In genomic region chr15:38251726-38252480, GRCh38 we compare ENCODE assay signal across 1 cellular context.
A peak's percentile ranks its signal among the peaks of the same experiment; 100 is the strongest.
TF ChIP-seq lines count a peak whose summit lies in the region.

No MANE protein-coding gene starts in this region.

TF ChIP-seq in K562, 482 proteins besides CTCF, POLR2A, EP300 and RAD21 (continued from another document):
- TF ChIP-seq ARID3A (IDR thresholded peaks at IDR 0.05; ENCODE audit: borderline replicate concordance, low read depth, low read length) = no peak
- no peak for TF ChIP-seq SIX5 (IDR thresholded peaks at IDR 0.05; ENCODE audit: borderline replicate concordance in 1 of 2, insufficient read depth in 1 of 2, low read depth in 1 of 2, low read length in 2 of 2)
- no peak for TF ChIP-seq EWSR1 (IDR thresholded peaks at IDR 0.05; ENCODE audit: borderline replicate concordance, low read depth, partially characterized antibody)
- no peak; the same call in 1 of the 2 replicates for TF ChIP-seq ILF3 (IDR thresholded peaks at IDR 0.05; ENCODE audit: borderline replicate concordance)
- no peak for TF ChIP-seq MTF1 (CRISPR knock-in tag; IDR thresholded peaks at IDR 0.05; ENCODE audit: borderline replicate concordance)
- no peak for TF ChIP-seq EZH2 (IDR thresholded peaks at IDR 0.05; ENCODE audit: borderline replicate concordance, low read depth, low read length)
- no peak for TF ChIP-seq IFI16 (CRISPR knock-in tag; IDR thresholded peaks at IDR 0.05)
- no peak for TF ChIP-seq MXD1 (CRISPR knock-in tag; IDR thresholded peaks at IDR 0.05; ENCODE audit: borderline replicate concordance, poor library complexity, severe bottlenecking)
- no peak for TF ChIP-seq PTRF (tag; IDR thresholded peaks at IDR 0.05)
- no peak for TF ChIP-seq NFE2L1 (tag; IDR thresholded peaks at IDR 0.05; ENCODE audit: borderline replicate concordance, low read depth)
- peak; percentile 22; the same call in 1 of the 2 replicates for TF ChIP-seq SAFB (IDR thresholded peaks at IDR 0.05; ENCODE audit: borderline replicate concordance, low read depth, low read length)
- TF ChIP-seq GABPA (tag; conservative IDR thresholded peaks at IDR 0.05; ENCODE audit: low read depth) = peak; percentile 80
- TF ChIP-seq ZSCAN29 (IDR thresholded peaks at IDR 0.05) = peak; percentile 34; the same call in 1 of the 2 replicates
- TF ChIP-seq MTA3 (IDR thresholded peaks at IDR 0.05; ENCODE audit: borderline replicate concordance) = peak; percentile 69; the same call in 1 of the 2 replicates
- TF ChIP-seq BHLHE40 (IDR thresholded peaks at IDR 0.05; ENCODE audit: low read length) = peak; percentile 91
- no peak for TF ChIP-seq RHOXF2B (CRISPR knock-in tag; conservative IDR thresholded peaks at IDR 0.05)
- peak; percentile 16; the same call in 1 of the 2 replicates for TF ChIP-seq PML (IDR thresholded peaks at IDR 0.05; ENCODE audit: low read length)
- no peak for TF ChIP-seq GTF3C2 (IDR thresholded peaks at IDR 0.05; ENCODE audit: borderline replicate concordance, extremely low read depth, insufficient read length)
- TF ChIP-seq BRD9 (IDR thresholded peaks at IDR 0.05; ENCODE audit: low read depth, partially characterized antibody) = peak; percentile 46
- no peak for TF ChIP-seq ZNF76 (CRISPR knock-in tag; IDR thresholded peaks at IDR 0.05; ENCODE audit: borderline replicate concordance)
- no peak for TF ChIP-seq HNRNPK (IDR thresholded peaks at IDR 0.05; ENCODE audit: low read depth, low read length, poor library complexity, severe bottlenecking)
- peak; percentile 15 to 73; a peak in 3 of 4 replicates for TF ChIP-seq RCOR1 (IDR thresholded peaks at IDR 0.05; ENCODE audit: borderline replicate concordance in 1 of 2, low read depth in 2 of 2, low read length in 2 of 2)
- TF ChIP-seq THRAP3 (IDR thresholded peaks at IDR 0.05; ENCODE audit: borderline replicate concordance) = no peak
- TF ChIP-seq HNRNPL (IDR thresholded peaks at IDR 0.05; ENCODE audit: low read depth, low read length) = peak; percentile 67; the same call in 1 of the 2 replicates
